Comparison of ENCODE assay signal across 12 cellular contexts in genomic region chr16:66503030-66503429, GRCh38. TPM values are rescaled to one million over a fixed set of nuclear protein-coding genes. Genes with fewer than 3 reads are reported as not detected.
DNase-seq lines count a peak whose midpoint lies in the region; ATAC-seq and TF ChIP-seq lines count a peak whose summit lies in the region.
"Had no signal": no experiment of that assay in that cellular context is flagged by ENCODE, and none has a peak within 500 bp of the region (broad histone marks: within the 10 kb centered on the region; RNA-seq: fewer than 3 reads in every experiment).

No MANE protein-coding gene starts in this region.

- no peaks in the 10 kb centered on the region for H3K79me2 ChIP-seq in ACC112 (ENCODE audit: control insufficient read depth, insufficient read depth, low read length, unreplicated experiment)

- H3K27ac ChIP-seq in ACC112 (ENCODE audit: low read depth, low read length) (peak overlapping the region; percentile 29; the same call in 1 of the 2 replicates), ascending aorta (peak overlapping the region; percentile 76 to 78)

- in situ Hi-C loops in ACHN (cut with HindIII; ENCODE audit: low pct_ligation_motif_present, low pct_unique_long_range_greater_than_20kb, low sequenced_read_pairs) = no loop called here

- H3K4me1 ChIP-seq in ACC112 (ENCODE audit: control insufficient read depth, insufficient read depth, low read length, unreplicated experiment) (peaks cover 23% of the 10 kb centered on the region), ascending aorta (peaks cover 7 to 25% of the 10 kb centered on the region in 2 donors)

- ATAC-seq in sciatic nerve = peak; percentile 82
- ATAC-seq: GM12878 had no signal

- H3K27me3 ChIP-seq in ACC112 (ENCODE audit: insufficient read depth, low read length) (no peaks in the 10 kb centered on the region), ascending aorta (no peaks in the 10 kb centered on the region)

- H2AFZ ChIP-seq in ACC112 (ENCODE audit: low read length, unreplicated experiment) = peak overlapping the region; percentile 44

- no peak for TF ChIP-seq CTCF in ascending aorta (IDR thresholded peaks at IDR 0.05)
- no peak for TF ChIP-seq CTCF in GM10266 (IDR thresholded peaks at IDR 0.05; ENCODE audit: control insufficient read depth, insufficient read depth, low read depth, missing control alignments)

- no peaks in the 10 kb centered on the region for H3K9me3 ChIP-seq in ascending aorta

- H3K36me3 ChIP-seq in ACC112 (ENCODE audit: insufficient read depth, low read length) (no peaks in the 10 kb centered on the region), ascending aorta (no peaks in the 10 kb centered on the region)

- intact Hi-C loops in ascending aorta (cut with DNase I) = loop anchor here (2.0 kb wide), 1 partner anchor 14 kb away; no protein-coding TSS in a partner anchor
- intact Hi-C loops in sciatic nerve (cut with DNase I) = no loop called here

- peak in 1 of 2 donors; percentile 73 for DNase-seq in ascending aorta (ENCODE audit: low spot score in 2 of 2)
- DNase-seq in hypothalamus (lab: John Stamatoyannopoulos, UW) = peak in 29 of 51 donors; percentile 14 to 73 (median 40)
- DNase-seq in sciatic nerve (ENCODE audit: low spot score) = peak; percentile 63
- DNase-seq in GM10266 (ENCODE audit: extremely low spot score) = no peak
- no peak for DNase-seq in AG20443 (ENCODE audit: low spot score)
- DNase-seq in ACHN = no peak
- DNase-seq in NCI-H748 (lab: John Stamatoyannopoulos, UW; ENCODE audit: unreplicated experiment) = no peak
- DNase-seq: H9, NCI-H1105 treated with DMSO at 0.1 percent for 48 hours, NCI-H510A had no signal

- H3K4me3 ChIP-seq in ACC112 (ENCODE audit: low read depth, low read length) (peak overlapping the region; percentile 43; the same call in 1 of the 2 replicates), ascending aorta (peak overlapping the region; percentile 21 to 39)
- H3K4me3 ChIP-seq: GM12878 had no signal

RNA-seq across cellular contexts. Expression of gene TK2, which starts 46.9 kb away (rescaled TPM):
- total RNA-seq in ascending aorta (21.5 TPM), sciatic nerve (44.2 TPM)

RNA-seq across cellular contexts. Expression of gene CKLF, which starts 49.3 kb away (rescaled TPM):
- not detected for total RNA-seq in ascending aorta
- total RNA-seq in sciatic nerve = 36.9 TPM

Comparison
In these comparisons a context has a peak if more than half of its experiments do, and no peak if none do; other contexts are left out.
1. DNase-seq: peak in hypothalamus (29 of 51) and sciatic nerve (single experiment); none in GM10266 (single experiment), AG20443 (single experiment), ACHN (single experiment) and NCI-H748 (single experiment).
2. RNA of gene CKLF, which starts 49.3 kb away (total RNA-seq): 36.9 TPM in sciatic nerve (single experiment); not detected in ascending aorta (single experiment); every median in the first group is over 10 times any median in the second.